33 cellular contexts compared by ENCODE assay signal in the genomic region with DNA sequence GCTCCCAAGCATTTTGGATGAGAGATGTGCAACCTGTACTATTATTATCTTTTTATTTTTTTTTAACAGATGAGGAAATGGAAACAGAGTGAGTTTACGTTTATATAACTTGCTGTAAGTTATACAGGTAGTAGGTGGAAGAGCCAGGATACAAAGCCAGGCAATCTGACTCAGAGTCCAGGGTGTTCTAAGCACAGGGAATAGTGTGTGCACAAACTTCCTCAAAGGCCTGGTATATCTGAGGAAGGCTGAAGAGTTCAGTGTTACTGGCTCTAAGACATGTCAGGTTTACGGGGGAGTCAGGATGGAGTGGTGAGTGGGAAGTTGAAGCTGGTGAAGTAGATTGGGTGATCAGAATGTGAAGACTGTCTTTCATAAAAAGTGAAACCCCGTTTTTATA.
"Had no signal": no experiment of that assay in that cellular context is flagged by ENCODE, and none has a peak within 500 bp of the region (broad histone marks: within the 10 kb centered on the region; RNA-seq: fewer than 3 reads in every experiment).

No MANE protein-coding gene starts in this region.

- DNase-seq: activated B cell treated with CpG ODN at 0.5 μM for 24 hours; activated CD4-positive, alpha-beta T cell treated with anti-CD3 and anti-CD28 coated beads for 48 hours; activated CD4-positive, alpha-beta T cell treated with anti-CD3 and anti-CD28 coated beads, Interleukin-2, amount 50 U/mL, for 1 hour; activated CD4-positive, alpha-beta T cell treated with anti-CD3 and anti-CD28 coated beads, Interleukin-2, amount 50 U/mL, for 48 hours; activated CD8-positive, alpha-beta memory T cell treated with anti-CD3 and anti-CD28 coated beads for 24 hours; activated CD8-positive, alpha-beta T cell treated with anti-CD3 and anti-CD28 coated beads for 36 hours; activated gamma-delta T cell treated with Interleukin-2 at 50 U/mL for 16 hours; activated naive CD4-positive, alpha-beta T cell treated with anti-CD3 and anti-CD28 coated beads, Interleukin-2, amount 50 U/mL, for 16 hours; activated naive CD4-positive, alpha-beta T cell treated with Interleukin-2 at 50 U/mL for 16 hours; activated T-cell treated with anti-CD3 and anti-CD28 coated beads, Interleukin-2, amount 50 U/mL, for 1 hour; activated T-cell treated with anti-CD3 and anti-CD28 coated beads, Interleukin-2, amount 50 U/mL, for 48 hours; amniotic stem cell; anterior cingulate cortex; brain microvascular endothelial cell; dorsolateral prefrontal cortex; effector memory CD4-positive, alpha-beta T cell; erythroblast; foreskin keratinocyte; gastrocnemius medialis; glutamatergic neuron; heart left ventricle; T-helper 1 cell; T-helper 17 cell; T1000; WERI-Rb-1 had no signal

- H3K4me1 ChIP-seq: esophagus muscularis mucosa, foreskin keratinocyte, gastrocnemius medialis had no signal

- H3K27ac Mint-ChIP-seq: activated CD8-positive, alpha-beta T cell treated with anti-CD3 and anti-CD28 coated beads for 36 hours; activated naive CD8-positive, alpha-beta T cell; activated T-helper 1 cell treated with anti-CD3 and anti-CD28 coated beads, Interleukin-12 subunit alpha, Interleukin-12 subunit beta, Interleukin-2, Interleukin-4 antibody, amounts not matched to agents 30 ng/mL and 10 ng/mL and 1 ng/mL, durations not matched to agents 14 hours and 24 hours and 36 hours; dendritic cell treated with granulocyte-macrophage colony-stimulating factor and Interleukin-4, amounts not matched to agents 40 ng/mL and 50 ng/mL, for 4 days; T-helper 17 cell; T-helper 2 cell treated with Interferon-gamma antibody and Interleukin-4, amounts not matched to agents 5 μg/mL and 100 μg/mL, for 36 hours had no signal

- H3K27ac ChIP-seq: brain microvascular endothelial cell, coronary artery, dorsolateral prefrontal cortex, esophagus muscularis mucosa, foreskin keratinocyte, gastrocnemius medialis, heart left ventricle, WERI-Rb-1 had no signal

- H3K27me3 Mint-ChIP-seq: activated B cell treated with CpG ODN at 0.5 μM for 24 hours; activated CD8-positive, alpha-beta T cell treated with anti-CD3 and anti-CD28 coated beads for 36 hours; activated naive CD8-positive, alpha-beta T cell; central memory CD8-positive, alpha-beta T cell; dendritic cell treated with granulocyte-macrophage colony-stimulating factor and Interleukin-4, amounts not matched to agents 40 ng/mL and 50 ng/mL, for 4 days; T-helper 17 cell had no signal

- ATAC-seq: activated CD4-positive, CD25-positive, alpha-beta regulatory T cell treated with anti-CD3 and anti-CD28 coated beads, Interleukin-2, amount 50 U/mL, for 24 hours; activated CD8-positive, alpha-beta T cell treated with anti-CD3 and anti-CD28 coated beads for 36 hours; foreskin keratinocyte; gastrocnemius medialis; heart left ventricle; T-helper 17 cell had no signal

- H3K4me3 Mint-ChIP-seq: activated B cell treated with CpG ODN at 0.5 μM for 24 hours; activated CD8-positive, alpha-beta T cell treated with anti-CD3 and anti-CD28 coated beads for 36 hours; activated naive CD8-positive, alpha-beta T cell; activated T-helper 1 cell treated with anti-CD3 and anti-CD28 coated beads, Interleukin-12 subunit alpha, Interleukin-12 subunit beta, Interleukin-2, Interleukin-4 antibody, amounts not matched to agents 30 ng/mL and 10 ng/mL and 1 ng/mL, durations not matched to agents 14 hours and 24 hours and 36 hours; central memory CD8-positive, alpha-beta T cell; dendritic cell treated with granulocyte-macrophage colony-stimulating factor and Interleukin-4, amounts not matched to agents 40 ng/mL and 50 ng/mL, for 4 days; T-helper 17 cell; T-helper 2 cell treated with Interferon-gamma antibody and Interleukin-4, amounts not matched to agents 5 μg/mL and 100 μg/mL, for 36 hours had no signal

- H3K4me3 ChIP-seq: coronary artery, dorsolateral prefrontal cortex, esophagus muscularis mucosa, gastrocnemius medialis, heart left ventricle had no signal

- H3K9me3 Mint-ChIP-seq: activated B cell treated with CpG ODN at 0.5 μM for 24 hours; activated CD8-positive, alpha-beta T cell treated with anti-CD3 and anti-CD28 coated beads for 36 hours; activated T-helper 1 cell treated with anti-CD3 and anti-CD28 coated beads, Interleukin-12 subunit alpha, Interleukin-12 subunit beta, Interleukin-2, Interleukin-4 antibody, amounts not matched to agents 30 ng/mL and 10 ng/mL and 1 ng/mL, durations not matched to agents 14 hours and 24 hours and 36 hours; central memory CD8-positive, alpha-beta T cell; dendritic cell treated with granulocyte-macrophage colony-stimulating factor and Interleukin-4, amounts not matched to agents 40 ng/mL and 50 ng/mL, for 4 days had no signal

- H3K27me3 ChIP-seq: brain microvascular endothelial cell, dorsolateral prefrontal cortex, esophagus muscularis mucosa, foreskin keratinocyte, gastrocnemius medialis, heart left ventricle had no signal

- H3K9me3 ChIP-seq: esophagus muscularis mucosa, gastrocnemius medialis, heart left ventricle had no signal

- H3K36me3 ChIP-seq: brain microvascular endothelial cell, gastrocnemius medialis, WERI-Rb-1 had no signal
